Comparison of ENCODE assay signal across 29 cellular contexts in the genomic region with DNA sequence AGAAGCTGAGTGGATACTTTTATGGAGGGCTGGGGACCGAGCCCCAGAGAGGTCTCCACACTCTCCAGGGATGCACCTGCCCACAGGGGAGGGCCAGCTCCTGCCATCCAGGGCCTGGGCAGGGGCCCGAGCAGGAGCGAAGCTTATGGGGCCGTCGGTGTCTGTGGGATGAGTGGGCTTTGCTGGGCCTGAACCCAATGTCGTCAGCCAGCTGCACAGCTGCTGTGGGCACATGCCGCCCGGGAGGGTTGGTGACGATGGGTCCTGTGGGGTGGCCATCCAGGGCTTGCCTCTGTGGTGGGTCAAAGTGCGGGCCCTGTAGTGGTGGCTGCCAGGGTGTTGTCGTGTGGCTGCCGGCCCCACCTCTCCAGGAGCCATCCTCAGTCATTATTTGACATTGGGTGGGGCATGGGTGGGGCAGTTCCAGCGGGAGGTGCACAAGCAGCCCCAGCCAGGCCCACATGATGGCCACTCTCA.
DNase-seq lines count a peak whose midpoint lies in the region; ATAC-seq and TF ChIP-seq lines count a peak whose summit lies in the region.
"Had no signal": no experiment of that assay in that cellular context is flagged by ENCODE, and none has a peak within 500 bp of the region (broad histone marks: within the 10 kb centered on the region; RNA-seq: fewer than 3 reads in every experiment).

No MANE protein-coding gene starts in this region.

- TF ChIP-seq CTCF in natural killer cell (IDR thresholded peaks at IDR 0.05) (no peak), osteocyte (IDR thresholded peaks at IDR 0.05) (no peak), SK-N-SH (IDR thresholded peaks at IDR 0.05) (no peak)

- H3K79me2 ChIP-seq in SK-N-SH (ENCODE audit: insufficient read depth): no peaks in the 10 kb centered on the region

- no peak for ATAC-seq in natural killer cell
- ATAC-seq in natural killer cell treated with Interleukin-12 subunit alpha and Interleukin-12 subunit beta and Interleukin-15 and Interleukin-18, amount 100 ng/mL, for 72 hours: no peak
- ATAC-seq: gastroesophageal sphincter, left ventricle myocardium superior, T-helper 17 cell had no signal

- H3K9me2 ChIP-seq in SK-N-SH: no peaks in the 10 kb centered on the region

- no peaks in the 10 kb centered on the region for H3K9me3 ChIP-seq in CD4-positive, alpha-beta memory T cell (ENCODE audit: control insufficient read depth in 1 of 2, low read length in 2 of 2)
- no peaks in the 10 kb centered on the region for H3K9me3 ChIP-seq in SK-N-SH
- H3K9me3 ChIP-seq: Caco-2, gastroesophageal sphincter, ovary had no signal

- H3K4me3 ChIP-seq in CD4-positive, alpha-beta memory T cell (ENCODE audit: low read length in 2 of 2): no peak overlapping the region
- H3K4me3 ChIP-seq in SK-N-SH (ENCODE audit: low read depth in 2 of 2, low read length in 1 of 2): no peak overlapping the region
- H3K4me3 ChIP-seq: gastroesophageal sphincter, ovary had no signal

- DNase-seq in natural killer cell (peak; percentile 4), ecto neural progenitor cell (ENCODE audit: low spot score) (peak; percentile 10), osteocyte (ENCODE audit: extremely low spot score, unreplicated experiment) (peak; percentile 82), NCI-H2029 (lab: John Stamatoyannopoulos, UW) (no peak), SK-N-SH (no peak)
- DNase-seq in natural killer cell treated with Interleukin-12 subunit alpha and Interleukin-12 subunit beta and Interleukin-15 and Interleukin-18, amount 100 ng/mL, for 72 hours (ENCODE audit: low spot score): no peak
- no peak for DNase-seq in CD4-positive, alpha-beta memory T cell
- DNase-seq: amygdala, C1 segment of cervical spinal cord, cortex of kidney, DMS79 treated with DMSO at 0.1 percent for 48 hours, GF-D8, H9, hypothalamus, immature natural killer cell, left ventricle myocardium superior, NCI-H1092 treated with DMSO at 0.1 percent for 48 hours, NCI-H2029 treated with DMSO at 0.1 percent for 48 hours, NCI-H2227 treated with DMSO at 0.1 percent for 48 hours, NCI-H82, nephron progenitor cell, retina, T-helper 17 cell had no signal

- no peaks in the 10 kb centered on the region for H3K4me1 ChIP-seq in CD4-positive, alpha-beta memory T cell (ENCODE audit: insufficient read depth, low read length)
- no peaks in the 10 kb centered on the region for H3K4me1 ChIP-seq in SK-N-SH (ENCODE audit: control insufficient read depth in 1 of 2, insufficient read depth in 2 of 2, low read depth in 1 of 2, low read length in 1 of 2)
- H3K4me1 ChIP-seq: Caco-2, gastroesophageal sphincter had no signal

- intact Hi-C loops in natural killer cell (cut with micrococcal nuclease): no loop called here
- intact Hi-C loops in CD4-positive, alpha-beta memory T cell (cut with micrococcal nuclease): loop anchor here (10.0 kb wide), 1 partner anchor 1285 kb away; no protein-coding TSS in a partner anchor

- H3K27ac Mint-ChIP-seq in natural killer cell (no peak overlapping the region), osteocyte (ENCODE audit: unreplicated experiment) (no peak overlapping the region)
- no peak overlapping the region for H3K27ac Mint-ChIP-seq in natural killer cell treated with Interleukin-12 subunit alpha and Interleukin-12 subunit beta and Interleukin-15 and Interleukin-18, amount 100 ng/mL, for 72 hours
- no peak overlapping the region for H3K27ac Mint-ChIP-seq in CD4-positive, alpha-beta memory T cell
- H3K27ac Mint-ChIP-seq: activated naive CD4-positive, alpha-beta T cell treated with anti-CD3 and anti-CD28 coated beads, Interleukin-2, amount 50 U/mL, for 24 hours; H9; IgD-negative memory B cell; immature natural killer cell; nephron progenitor cell; T-helper 17 cell had no signal

- H3K9me3 Mint-ChIP-seq in natural killer cell: no peaks in the 10 kb centered on the region
- peaks cover 4% of the 10 kb centered on the region for H3K9me3 Mint-ChIP-seq in natural killer cell treated with Interleukin-12 subunit alpha and Interleukin-12 subunit beta and Interleukin-15 and Interleukin-18, amount 100 ng/mL, for 72 hours
- peaks cover 5% of the 10 kb centered on the region for H3K9me3 Mint-ChIP-seq in osteocyte (ENCODE audit: unreplicated experiment)
- no peaks in the 10 kb centered on the region for H3K9me3 Mint-ChIP-seq in CD4-positive, alpha-beta memory T cell
- H3K9me3 Mint-ChIP-seq: activated naive CD4-positive, alpha-beta T cell treated with anti-CD3 and anti-CD28 coated beads, Interleukin-2, amount 50 U/mL, for 24 hours; IgD-negative memory B cell; immature natural killer cell had no signal

- no peaks in the 10 kb centered on the region for H4K20me1 ChIP-seq in SK-N-SH (ENCODE audit: insufficient read depth)

- CTCF ChIA-PET in CD4-positive, alpha-beta memory T cell (lab: Charles Lee; ENCODE audit: partially characterized antibody): no interaction called here
- CTCF ChIA-PET in SK-N-SH (lab: Yijun Ruan, JAX): no interaction called here

- no peak overlapping the region for H3K4me2 ChIP-seq in SK-N-SH

- H3K27me3 Mint-ChIP-seq in natural killer cell (ENCODE audit: low read depth in 2 of 2) (no peaks in the 10 kb centered on the region), osteocyte (ENCODE audit: unreplicated experiment) (peaks cover 2% of the 10 kb centered on the region)
- H3K27me3 Mint-ChIP-seq in natural killer cell treated with Interleukin-12 subunit alpha and Interleukin-12 subunit beta and Interleukin-15 and Interleukin-18, amount 100 ng/mL, for 72 hours: no peaks in the 10 kb centered on the region
- H3K27me3 Mint-ChIP-seq in CD4-positive, alpha-beta memory T cell: no peaks in the 10 kb centered on the region
- H3K27me3 Mint-ChIP-seq: activated naive CD4-positive, alpha-beta T cell treated with anti-CD3 and anti-CD28 coated beads, Interleukin-2, amount 50 U/mL, for 24 hours; T-helper 17 cell had no signal

- H3K9ac ChIP-seq in SK-N-SH: no peak overlapping the region

- H3F3A ChIP-seq in SK-N-SH (replicated peaks; ENCODE audit: insufficient read depth): no peaks in the 10 kb centered on the region

- no peak overlapping the region for H3K27ac ChIP-seq in CD4-positive, alpha-beta memory T cell (ENCODE audit: low read depth, low read length)
- H3K27ac ChIP-seq in SK-N-SH (ENCODE audit: low read depth in 2 of 2, low read length in 1 of 2): no peak overlapping the region
- H3K27ac ChIP-seq: gastroesophageal sphincter, ovary, RWPE1 had no signal

- 36% methylated on average over 3 of the region's 13 CpGs for WGBS in SK-N-SH (ENCODE audit: low lambda C conversion rate)

- POLR2A ChIA-PET in CD4-positive, alpha-beta memory T cell (lab: Charles Lee; ENCODE audit: partially characterized antibody): interaction anchor here (0.6 kb wide), 1 partner anchor 8 kb away, joined by 3 read pairs; no protein-coding TSS in a partner anchor
- POLR2A ChIA-PET in SK-N-SH (lab: Yijun Ruan, JAX): no interaction called here

- no peaks in the 10 kb centered on the region for H3K36me3 ChIP-seq in CD4-positive, alpha-beta memory T cell (ENCODE audit: insufficient read depth, low read length)
- H3K36me3 ChIP-seq in SK-N-SH (replicated peaks in 1 of 2; ENCODE audit: control insufficient read depth in 1 of 2, insufficient read depth in 2 of 2, low read length in 1 of 2): no peaks in the 10 kb centered on the region
- H3K36me3 ChIP-seq: gastroesophageal sphincter, ovary had no signal

- H3K4me3 Mint-ChIP-seq in natural killer cell (no peak overlapping the region), osteocyte (ENCODE audit: unreplicated experiment) (no peak overlapping the region)
- H3K4me3 Mint-ChIP-seq in natural killer cell treated with Interleukin-12 subunit alpha and Interleukin-12 subunit beta and Interleukin-15 and Interleukin-18, amount 100 ng/mL, for 72 hours: no peak overlapping the region
- H3K4me3 Mint-ChIP-seq in CD4-positive, alpha-beta memory T cell: no peak overlapping the region
- H3K4me3 Mint-ChIP-seq: activated naive CD4-positive, alpha-beta T cell treated with anti-CD3 and anti-CD28 coated beads, Interleukin-2, amount 50 U/mL, for 24 hours; H9; immature natural killer cell; nephron progenitor cell; T-helper 17 cell had no signal

- H3K27me3 ChIP-seq in CD4-positive, alpha-beta memory T cell (ENCODE audit: insufficient read depth, low read length): no peaks in the 10 kb centered on the region
- H3K27me3 ChIP-seq in SK-N-SH (ENCODE audit: insufficient read depth): no peaks in the 10 kb centered on the region
- H3K27me3 ChIP-seq: ovary had no signal

- TF ChIP-seq EP300 in SK-N-SH (IDR thresholded peaks at IDR 0.05; ENCODE audit: borderline replicate concordance in 1 of 2, low read depth in 1 of 2, low read length in 1 of 2): no peak

- no peaks in the 10 kb centered on the region for H3K36me3 Mint-ChIP-seq in natural killer cell
- H3K36me3 Mint-ChIP-seq in natural killer cell treated with Interleukin-12 subunit alpha and Interleukin-12 subunit beta and Interleukin-15 and Interleukin-18, amount 100 ng/mL, for 72 hours: no peaks in the 10 kb centered on the region
- no peaks in the 10 kb centered on the region for H3K36me3 Mint-ChIP-seq in osteocyte (ENCODE audit: unreplicated experiment)
- no peaks in the 10 kb centered on the region for H3K36me3 Mint-ChIP-seq in CD4-positive, alpha-beta memory T cell
- H3K36me3 Mint-ChIP-seq: activated naive CD4-positive, alpha-beta T cell treated with anti-CD3 and anti-CD28 coated beads, Interleukin-2, amount 50 U/mL, for 24 hours; IgD-negative memory B cell; immature natural killer cell had no signal

- no peak for TF ChIP-seq RAD21 in SK-N-SH (IDR thresholded peaks at IDR 0.05; ENCODE audit: low read length)

- no peaks in the 10 kb centered on the region for H3K4me1 Mint-ChIP-seq in natural killer cell
- H3K4me1 Mint-ChIP-seq in natural killer cell treated with Interleukin-12 subunit alpha and Interleukin-12 subunit beta and Interleukin-15 and Interleukin-18, amount 100 ng/mL, for 72 hours (ENCODE audit: low read depth in 2 of 2): peaks cover 0 to 2% of the 10 kb centered on the region in 2 donors
- no peaks in the 10 kb centered on the region for H3K4me1 Mint-ChIP-seq in osteocyte (ENCODE audit: unreplicated experiment)
- peaks cover 0 to 5% (median 3%) of the 10 kb centered on the region in 4 donors for H3K4me1 Mint-ChIP-seq in CD4-positive, alpha-beta memory T cell
- H3K4me1 Mint-ChIP-seq: activated naive CD4-positive, alpha-beta T cell treated with anti-CD3 and anti-CD28 coated beads, Interleukin-2, amount 50 U/mL, for 24 hours; H9; IgD-negative memory B cell; immature natural killer cell; nephron progenitor cell had no signal

- H2AFZ ChIP-seq in SK-N-SH (ENCODE audit: low read depth): no peak overlapping the region

TF ChIP-seq in SK-N-SH, 30 proteins besides CTCF, POLR2A, EP300 and RAD21 (continues in another document):
- TF ChIP-seq, protein P1, sequence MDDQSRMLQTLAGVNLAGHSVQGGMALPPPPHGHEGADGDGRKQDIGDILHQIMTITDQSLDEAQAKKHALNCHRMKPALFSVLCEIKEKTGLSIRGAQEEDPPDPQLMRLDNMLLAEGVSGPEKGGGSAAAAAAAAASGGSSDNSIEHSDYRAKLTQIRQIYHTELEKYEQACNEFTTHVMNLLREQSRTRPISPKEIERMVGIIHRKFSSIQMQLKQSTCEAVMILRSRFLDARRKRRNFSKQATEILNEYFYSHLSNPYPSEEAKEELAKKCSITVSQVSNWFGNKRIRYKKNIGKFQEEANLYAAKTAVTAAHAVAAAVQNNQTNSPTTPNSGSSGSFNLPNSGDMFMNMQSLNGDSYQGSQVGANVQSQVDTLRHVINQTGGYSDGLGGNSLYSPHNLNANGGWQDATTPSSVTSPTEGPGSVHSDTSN (IDR thresholded peaks at IDR 0.05): no peak

Comparison
In these comparisons a context has a peak if more than half of its experiments do, and no peak if none do; other contexts are left out.
1. DNase-seq: peak in natural killer cell (single experiment), ecto neural progenitor cell (single experiment) and osteocyte (single experiment); none in natural killer cell treated with Interleukin-12 subunit alpha and Interleukin-12 subunit beta and Interleukin-15 and Interleukin-18, amount 100 ng/mL, for 72 hours (single experiment), NCI-H2029 (single experiment), CD4-positive, alpha-beta memory T cell (0 of 5) and SK-N-SH (single experiment).